9 cellular contexts compared by ENCODE assay signal in the genomic region with DNA sequence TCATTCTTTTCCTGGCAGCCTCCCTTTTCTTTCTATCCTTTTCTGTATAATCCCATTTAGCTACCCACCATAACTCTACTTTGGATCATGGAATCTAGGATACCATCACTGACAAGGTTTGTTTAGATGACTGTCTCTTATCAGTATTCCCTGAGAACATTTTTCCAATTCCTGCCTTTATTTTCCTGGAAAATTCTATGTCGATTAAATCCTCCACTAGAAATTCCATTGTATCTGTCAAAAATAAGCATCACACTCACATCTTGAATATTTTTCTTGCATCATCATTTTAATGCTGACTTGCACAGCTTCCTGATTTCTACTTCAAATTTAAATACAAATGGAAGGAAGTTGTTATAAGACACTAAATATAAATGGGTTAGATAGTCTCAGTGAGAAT. TPM values are rescaled to one million over a fixed set of nuclear protein-coding genes. Genes with fewer than 3 reads are reported as not detected.
DNase-seq lines count a peak whose midpoint lies in the region; ATAC-seq and TF ChIP-seq lines count a peak whose summit lies in the region.
"Had no signal": no experiment of that assay in that cellular context is flagged by ENCODE, and none has a peak within 500 bp of the region (broad histone marks: within the 10 kb centered on the region; RNA-seq: fewer than 3 reads in every experiment).

No MANE protein-coding gene starts in this region.

- peaks cover 36% of the 10 kb centered on the region for H3K4me1 ChIP-seq in CD4-positive, alpha-beta memory T cell (ENCODE audit: insufficient read depth, low read length)
- H3K4me1 ChIP-seq in RWPE2 (ENCODE audit: insufficient read depth, poor library complexity, severe bottlenecking), result peaks cover 8% of the 10 kb centered on the region
- H3K4me1 ChIP-seq in psoas muscle, result peaks cover 21% of the 10 kb centered on the region

- no peaks in the 10 kb centered on the region for H3K9me3 ChIP-seq in CD4-positive, alpha-beta memory T cell (ENCODE audit: control insufficient read depth in 1 of 2, low read length in 2 of 2)
- H3K9me3 ChIP-seq in RWPE2 (ENCODE audit: severe bottlenecking) (no peaks in the 10 kb centered on the region), psoas muscle (peaks cover 6% of the 10 kb centered on the region)

- peak overlapping the region; percentile 84 to 92 (median 90) for H3K4me3 Mint-ChIP-seq in CD4-positive, alpha-beta memory T cell

- no peak overlapping the region for H3K27ac ChIP-seq in CD4-positive, alpha-beta memory T cell (ENCODE audit: low read depth, low read length)
- H3K27ac ChIP-seq in RWPE2 (ENCODE audit: poor library complexity, severe bottlenecking), result peak overlapping the region; percentile 80
- peak overlapping the region; percentile 93 for H3K27ac ChIP-seq in psoas muscle

- no peak overlapping the region for H3K4me3 ChIP-seq in CD4-positive, alpha-beta memory T cell (ENCODE audit: low read length in 2 of 2)
- no peak overlapping the region for H3K4me3 ChIP-seq in RWPE2 (ENCODE audit: severe bottlenecking)
- peak overlapping the region; percentile 70 to 76 for H3K4me3 ChIP-seq in foreskin fibroblast (ENCODE audit: low read depth in 1 of 2, low read length in 2 of 2)
- H3K4me3 ChIP-seq in psoas muscle, result peak overlapping the region; percentile 97

- ATAC-seq in RWPE2 (ENCODE audit: low read depth), result no peak
- no peak for ATAC-seq in psoas muscle
- ATAC-seq in GM21576 (IDR thresholded peaks at IDR 0.05; ENCODE audit: unreplicated experiment), result no peak
- ATAC-seq in HG02970 (IDR thresholded peaks at IDR 0.05; ENCODE audit: low FRiP score, unreplicated experiment), result no peak

- peaks cover 0 to 2% of the 10 kb centered on the region in 2 donors for H3K27me3 Mint-ChIP-seq in CD4-positive, alpha-beta memory T cell

- TF ChIP-seq CTCF in RWPE2 (IDR thresholded peaks at IDR 0.05; ENCODE audit: poor library complexity, severe bottlenecking) (no peak), foreskin fibroblast (IDR thresholded peaks at IDR 0.05; ENCODE audit: low read depth, low read length) (no peak), psoas muscle (IDR thresholded peaks at IDR 0.05) (no peak)

- 81 to 87% (median 83%) methylated on average over 1 of the region's 1 CpG for WGBS in psoas muscle, 3 donors

- POLR2A ChIA-PET in CD4-positive, alpha-beta memory T cell (lab: Charles Lee; ENCODE audit: partially characterized antibody), result interaction anchor here (1.5 kb wide), 2 partner anchors 11 to 19 kb away, joined by 3 to 4 read pairs; no protein-coding TSS in a partner anchor

- CTCF ChIA-PET in CD4-positive, alpha-beta memory T cell (lab: Charles Lee; ENCODE audit: partially characterized antibody), result no interaction called here

- H3K9me3 Mint-ChIP-seq in CD4-positive, alpha-beta memory T cell, result peaks cover 0 to 5% (median 0%) of the 10 kb centered on the region in 8 donors

- H3K27me3 ChIP-seq in CD4-positive, alpha-beta memory T cell (ENCODE audit: insufficient read depth, low read length), result peaks cover 3% of the 10 kb centered on the region
- no peaks in the 10 kb centered on the region for H3K27me3 ChIP-seq in RWPE2 (ENCODE audit: insufficient read depth, poor library complexity, severe bottlenecking)
- H3K27me3 ChIP-seq in psoas muscle (ENCODE audit: insufficient read depth in 3 of 3, low read length in 2 of 3), result no peaks in the 10 kb centered on the region

- peak overlapping the region in 6 of 7 donors; percentile 61 to 93 (median 78) for H3K27ac Mint-ChIP-seq in CD4-positive, alpha-beta memory T cell

- no peak for DNase-seq in CD4-positive, alpha-beta memory T cell
- DNase-seq in RWPE2 (ENCODE audit: low spot score) (no peak), foreskin fibroblast (no peak), psoas muscle (no peak), CD1c-positive myeloid dendritic cell (ENCODE audit: extremely low spot score) (no peak), NCI-H446 (lab: John Stamatoyannopoulos, UW) (no peak)
- DNase-seq: erythroblast had no signal

- peaks cover 34 to 70% (median 45%) of the 10 kb centered on the region in 4 donors for H3K4me1 Mint-ChIP-seq in CD4-positive, alpha-beta memory T cell

- H3K36me3 Mint-ChIP-seq in CD4-positive, alpha-beta memory T cell, result peaks cover 3 to 5% of the 10 kb centered on the region in 2 donors

- intact Hi-C loops in CD4-positive, alpha-beta memory T cell (cut with micrococcal nuclease), result no loop called here
- intact Hi-C loops in psoas muscle (cut with DNase I), result loop anchor here in 1 of 2 donors (10.0 kb wide), 1 partner anchor 210 kb away; no protein-coding TSS in a partner anchor

- no peaks in the 10 kb centered on the region for H3K36me3 ChIP-seq in CD4-positive, alpha-beta memory T cell (ENCODE audit: insufficient read depth, low read length)
- H3K36me3 ChIP-seq in RWPE2 (ENCODE audit: low read depth), result no peaks in the 10 kb centered on the region
- no peaks in the 10 kb centered on the region for H3K36me3 ChIP-seq in psoas muscle (ENCODE audit: insufficient read depth in 1 of 2, low read depth in 1 of 2)

RNA-seq across cellular contexts. Expression of a gene that starts 20.2 kb away (rescaled TPM):
- total RNA-seq in CD4-positive, alpha-beta memory T cell, result 10 to 100 TPM; 11.9 to 12.3 TPM
- polyA plus RNA-seq in CD4-positive, alpha-beta memory T cell, result 1 to 10 TPM; 7.5 to 9.1 TPM
- 1 to 10 TPM; 3.9 to 7.1 (median 5.6) TPM for total RNA-seq in psoas muscle
- 1 to 10 TPM; 1.3 to 2.2 (median 2.1) TPM for polyA plus RNA-seq in psoas muscle

Comparison
In these comparisons a context has a peak if more than half of its experiments do, and no peak if none do; other contexts are left out.
1. H3K4me3 ChIP-seq: peak in foreskin fibroblast (2 of 2) and psoas muscle (single experiment); none in CD4-positive, alpha-beta memory T cell (0 of 2) and RWPE2 (single experiment).